Comparison of ENCODE assay signal across 11 cellular contexts in the genomic region with DNA sequence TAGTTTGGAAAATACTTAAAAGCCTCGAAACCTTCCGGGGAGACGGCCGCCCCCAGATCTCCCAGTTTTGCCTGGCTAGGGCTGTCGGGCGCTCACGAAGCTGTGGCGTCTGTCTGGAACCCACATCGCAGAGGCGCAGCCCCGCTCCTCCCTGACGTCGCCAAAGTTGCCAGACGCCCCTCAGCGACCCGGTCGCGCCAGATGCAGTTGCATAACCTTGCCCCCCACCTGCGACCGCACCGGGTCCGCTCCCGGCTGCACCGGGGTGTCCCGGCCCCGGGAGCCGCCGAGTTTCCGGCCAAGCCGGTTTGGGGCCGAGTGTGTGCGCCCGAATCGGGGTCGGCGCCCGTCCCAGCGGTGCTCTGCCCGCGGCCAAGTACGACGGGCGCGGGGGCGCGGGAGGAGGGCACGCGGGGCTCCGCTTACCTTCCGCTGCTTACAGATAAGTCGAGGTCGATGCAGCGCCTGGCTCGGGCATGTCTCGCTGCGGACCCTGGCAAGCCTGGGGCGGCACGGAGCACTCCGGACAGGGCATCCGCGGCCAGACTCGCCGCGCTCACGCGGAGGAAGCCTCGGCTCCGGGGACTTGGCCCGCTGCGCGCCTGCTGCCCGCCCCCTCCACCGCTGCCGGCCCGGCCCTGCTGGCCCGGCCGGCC. TPM values are rescaled to one million over a fixed set of nuclear protein-coding genes. Genes with fewer than 3 reads are reported as not detected.
DNase-seq lines count a peak whose midpoint lies in the region; ATAC-seq, FAIRE-seq and TF ChIP-seq lines count a peak whose summit lies in the region.
"Had no signal": no experiment of that assay in that cellular context is flagged by ENCODE, and none has a peak within 500 bp of the region (broad histone marks: within the 10 kb centered on the region; RNA-seq: fewer than 3 reads in every experiment).

No MANE protein-coding gene starts in this region.

- peak overlapping the region; percentile 81 for H3K4me2 ChIP-seq in PC-3 (ENCODE audit: low read length)

- no peak for FAIRE-seq in D721Med (lab: Jason Lieb, UNC)
- FAIRE-seq: urothelium cell line had no signal

- intact Hi-C loops in A673 (cut with micrococcal nuclease; ENCODE audit: unreplicated experiment), result no loop called here
- intact Hi-C loops in PC-3 (cut with micrococcal nuclease), result no loop called here

- H3K27me3 Mint-ChIP-seq in nephron progenitor cell (ENCODE audit: low read depth, poor library complexity), result peaks cover 67% of the 10 kb centered on the region
- peaks cover 44% of the 10 kb centered on the region for H3K27me3 Mint-ChIP-seq in stimulated activated naive CD8-positive, alpha-beta T cell treated with anti-CD3 and anti-CD28 coated beads, Interleukin-15, amount 100 ng/mL, for 72 hours

- CTCF ChIA-PET in A673 (lab: Charles Lee), result no interaction called here
- CTCF ChIA-PET in PC-3 (lab: Charles Lee), result no interaction called here

- POLR2A ChIA-PET in A673 (lab: Charles Lee; ENCODE audit: low non-redundant PET) (no interaction called here), PC-3 (lab: Charles Lee; ENCODE audit: unreplicated experiment) (no interaction called here)

- no peaks in the 10 kb centered on the region for H3K9me2 ChIP-seq in PC-3 (replicated peaks; ENCODE audit: low read length)

- no peaks in the 10 kb centered on the region for H3K9me3 ChIP-seq in A673 (ENCODE audit: low read depth, low read length, poor library complexity, severe bottlenecking)
- H3K9me3 ChIP-seq in PC-3 (ENCODE audit: low read length), result no peaks in the 10 kb centered on the region

- H3K4me1 ChIP-seq in A673 (ENCODE audit: insufficient read depth, low read length, poor library complexity, severe bottlenecking), result peaks cover 18% of the 10 kb centered on the region
- no peaks in the 10 kb centered on the region for H3K4me1 ChIP-seq in PC-3 (ENCODE audit: insufficient read depth, low read length)

- H3K4me3 ChIP-seq in A673 (ENCODE audit: low read depth, low read length, poor library complexity, severe bottlenecking), result peak overlapping the region; percentile 29
- peak overlapping the region; percentile 62 for H3K4me3 ChIP-seq in PC-3 (ENCODE audit: low read length)
- H3K4me3 ChIP-seq in fibroblast of villous mesenchyme (ENCODE audit: low read depth, low read length), result peak overlapping the region; percentile 47

- no peak overlapping the region for H3K27ac ChIP-seq in A673 (ENCODE audit: low read depth, low read length, poor library complexity, severe bottlenecking)
- no peak overlapping the region for H3K27ac ChIP-seq in PC-3 (ENCODE audit: low read length)

- no peak for DNase-seq in A673 (ENCODE audit: low spot score)
- DNase-seq in PC-3, result no peak
- DNase-seq in fibroblast of villous mesenchyme (ENCODE audit: low read depth), result peak; percentile 20
- peak; percentile 33 for DNase-seq in nephron progenitor cell
- no peak for DNase-seq in germinal center (ENCODE audit: low spot score)
- no peak for DNase-seq in D721Med (ENCODE audit: insufficient read length, low spot score)
- DNase-seq in stimulated activated naive CD8-positive, alpha-beta T cell treated with anti-CD3 and anti-CD28 coated beads, Interleukin-15, amount 100 ng/mL, for 72 hours, result no peak
- DNase-seq: CD4-positive, alpha-beta memory T cell; T-helper 17 cell had no signal

- no peaks in the 10 kb centered on the region for H3K9me3 Mint-ChIP-seq in nephron progenitor cell
- H3K9me3 Mint-ChIP-seq in stimulated activated naive CD8-positive, alpha-beta T cell treated with anti-CD3 and anti-CD28 coated beads, Interleukin-15, amount 100 ng/mL, for 72 hours, result no peaks in the 10 kb centered on the region

- peak overlapping the region; percentile 70 for H3K4me3 Mint-ChIP-seq in nephron progenitor cell
- H3K4me3 Mint-ChIP-seq in stimulated activated naive CD8-positive, alpha-beta T cell treated with anti-CD3 and anti-CD28 coated beads, Interleukin-15, amount 100 ng/mL, for 72 hours, result no peak overlapping the region
- H3K4me3 Mint-ChIP-seq: CD4-positive, alpha-beta memory T cell; T-helper 17 cell had no signal

- H3K9ac ChIP-seq in PC-3 (ENCODE audit: low read length), result no peak overlapping the region

- peaks cover 23% of the 10 kb centered on the region for H3K4me1 Mint-ChIP-seq in nephron progenitor cell
- no peaks in the 10 kb centered on the region for H3K4me1 Mint-ChIP-seq in stimulated activated naive CD8-positive, alpha-beta T cell treated with anti-CD3 and anti-CD28 coated beads, Interleukin-15, amount 100 ng/mL, for 72 hours

- TF ChIP-seq CTCF in A673 (conservative IDR thresholded peaks at IDR 0.05; ENCODE audit: low read depth, low read length), result no peak
- TF ChIP-seq CTCF in PC-3 (conservative IDR thresholded peaks at IDR 0.05; ENCODE audit: low read depth, low read length), result no peak
- TF ChIP-seq CTCF in fibroblast of villous mesenchyme (IDR thresholded peaks at IDR 0.05; ENCODE audit: insufficient read depth, low read depth, low read length), result no peak
- no peak for TF ChIP-seq CTCF in nephron progenitor cell (IDR thresholded peaks at IDR 0.05)
- no peak for TF ChIP-seq CTCF in D721Med (IDR thresholded peaks at IDR 0.05; ENCODE audit: insufficient read depth, missing control alignments)

- no peaks in the 10 kb centered on the region for H3K79me2 ChIP-seq in PC-3 (ENCODE audit: low read length)

- no peak overlapping the region for H3K27ac Mint-ChIP-seq in nephron progenitor cell
- no peak overlapping the region for H3K27ac Mint-ChIP-seq in stimulated activated naive CD8-positive, alpha-beta T cell treated with anti-CD3 and anti-CD28 coated beads, Interleukin-15, amount 100 ng/mL, for 72 hours
- H3K27ac Mint-ChIP-seq: CD4-positive, alpha-beta memory T cell; T-helper 17 cell had no signal

- H3F3A ChIP-seq in PC-3 (ENCODE audit: low read length, unreplicated experiment), result no peaks in the 10 kb centered on the region

- H4K20me1 ChIP-seq in PC-3 (ENCODE audit: low read length), result no peaks in the 10 kb centered on the region

- BruUV-seq in A673 (replicated peaks; lab: Mats Ljungman, UMichigan) (no TSS peak), PC-3 (replicated peaks; lab: Mats Ljungman, UMichigan) (no TSS peak)

- H2AFZ ChIP-seq in PC-3 (ENCODE audit: low read length), result no peak overlapping the region

- H3K36me3 ChIP-seq in A673 (ENCODE audit: insufficient read depth, low read length, poor library complexity, severe bottlenecking) (no peaks in the 10 kb centered on the region), PC-3 (ENCODE audit: low read depth, low read length) (no peaks in the 10 kb centered on the region)

- peak; percentile 62 for ATAC-seq in PC-3
- ATAC-seq in stimulated activated naive CD8-positive, alpha-beta T cell treated with anti-CD3 and anti-CD28 coated beads, Interleukin-15, amount 100 ng/mL, for 72 hours, result no peak
- ATAC-seq in HG02840 (IDR thresholded peaks at IDR 0.05; ENCODE audit: low FRiP score, unreplicated experiment), result no peak
- ATAC-seq: T-helper 17 cell had no signal

- H3K36me3 Mint-ChIP-seq in nephron progenitor cell (ENCODE audit: low read depth), result no peaks in the 10 kb centered on the region
- H3K36me3 Mint-ChIP-seq: CD4-positive, alpha-beta memory T cell had no signal

- peaks cover 39% of the 10 kb centered on the region for H3K27me3 ChIP-seq in A673 (replicated peaks; ENCODE audit: insufficient read depth, low read depth, low read length, poor library complexity)
- no peaks in the 10 kb centered on the region for H3K27me3 ChIP-seq in PC-3 (ENCODE audit: low read length)

RNA-seq across cellular contexts. Expression of gene INSYN2A, which starts 0.7 kb away (rescaled TPM):
- not detected in 2 replicates for total RNA-seq in A673 (2021)
- total RNA-seq in PC-3 (2014; rRNA removed), result not detected in 2 replicates
- under 0.01 TPM in 2 replicates for total RNA-seq in fibroblast of villous mesenchyme
- total RNA-seq: CD4-positive, alpha-beta memory T cell; T-helper 17 cell had no signal

Comparison
In these comparisons a context has a peak if more than half of its experiments do, and no peak if none do; other contexts are left out.
1. DNase-seq: peak in fibroblast of villous mesenchyme (single experiment) and nephron progenitor cell (single experiment); none in A673 (single experiment), PC-3 (single experiment), germinal center (single experiment), D721Med (single experiment) and stimulated activated naive CD8-positive, alpha-beta T cell treated with anti-CD3 and anti-CD28 coated beads, Interleukin-15, amount 100 ng/mL, for 72 hours (0 of 2).
2. Peak in every context shown above with its lines, with median percentiles within 50 percentile points of each other: H3K4me3 ChIP-seq.